Comparison of ENCODE assay signal across 32 cellular contexts in genomic region chr20:3003416-3003815, GRCh38. TPM values are rescaled to one million over a fixed set of nuclear protein-coding genes. Genes with fewer than 3 reads are reported as not detected.
"Had no signal": no experiment of that assay in that cellular context is flagged by ENCODE, and none has a peak within 500 bp of the region (broad histone marks: within the 10 kb centered on the region; RNA-seq: fewer than 3 reads in every experiment).

No MANE protein-coding gene starts in this region.

- H3K4me1 Mint-ChIP-seq: stimulated activated effector memory CD8-positive, alpha-beta T cell treated with anti-CD3 and anti-CD28 coated beads, Interleukin-12 subunit alpha, Interleukin-12 subunit beta, amount 100 ng/mL, for 72 hours; stimulated activated memory B cell treated with anti-CD40 and anti-IgM and Interleukin-4, amounts not matched to agents 10 μg/mL and 1 μg/mL and 100 μg/mL, for 72 hours; stimulated activated naive B cell treated with anti-CD40 and anti-IgM and Interleukin-4, amounts not matched to agents 10 μg/mL and 1 μg/mL and 100 μg/mL, for 72 hours; stimulated activated naive CD8-positive, alpha-beta T cell treated with anti-CD3 and anti-CD28 coated beads, Interleukin-15, amount 100 ng/mL, for 72 hours had no signal

- H3K9me3 ChIP-seq: stomach, suprapubic skin, testis, thoracic aorta, thyroid gland, tibial artery, tibial nerve, transverse colon, upper lobe of left lung, upper lobe of right lung, uterus, vagina had no signal

- ATAC-seq: stimulated activated effector memory CD8-positive, alpha-beta T cell treated with anti-CD3 and anti-CD28 coated beads, Interleukin-12 subunit alpha, Interleukin-12 subunit beta, amount 100 ng/mL, for 72 hours; stimulated activated memory B cell treated with anti-CD40 and anti-IgM and Interleukin-4, amounts not matched to agents 10 μg/mL and 1 μg/mL and 100 μg/mL, for 72 hours; stimulated activated naive B cell treated with anti-CD40 and anti-IgM and Interleukin-4, amounts not matched to agents 10 μg/mL and 1 μg/mL and 100 μg/mL, for 72 hours; stimulated activated naive CD8-positive, alpha-beta T cell treated with anti-CD3 and anti-CD28 coated beads, Interleukin-15, amount 100 ng/mL, for 72 hours; stimulated activated naive CD8-positive, alpha-beta T cell treated with anti-CD3 and anti-CD28 coated beads, Interleukin-15, Interleukin-2, amounts not matched to agents 100 U/mL and 50 U/mL, for 24 hours; upper lobe of right lung had no signal

- H3K4me3 ChIP-seq: stomach, suprapubic skin, testis, thoracic aorta, thyroid gland, tibial artery, tibial nerve, transverse colon, upper lobe of left lung, upper lobe of right lung, uterus, vagina had no signal

- H3K4me3 Mint-ChIP-seq: stimulated activated effector memory CD8-positive, alpha-beta T cell treated with anti-CD3 and anti-CD28 coated beads, Interleukin-12 subunit alpha, Interleukin-12 subunit beta, amount 100 ng/mL, for 72 hours; stimulated activated memory B cell treated with anti-CD40 and anti-IgM and Interleukin-4, amounts not matched to agents 10 μg/mL and 1 μg/mL and 100 μg/mL, for 72 hours; stimulated activated naive B cell treated with anti-CD40 and anti-IgM and Interleukin-4, amounts not matched to agents 10 μg/mL and 1 μg/mL and 100 μg/mL, for 72 hours; stimulated activated naive CD8-positive, alpha-beta T cell treated with anti-CD3 and anti-CD28 coated beads, Interleukin-15, amount 100 ng/mL, for 72 hours; stimulated activated naive CD8-positive, alpha-beta T cell treated with anti-CD3 and anti-CD28 coated beads, Interleukin-15, Interleukin-2, amounts not matched to agents 100 ng/mL and 50 ng/mL, for 24 hours; type B pancreatic cell had no signal

- H3K27ac ChIP-seq: stomach, suprapubic skin, testis, thoracic aorta, thyroid gland, tibial artery, tibial nerve, transverse colon, upper lobe of left lung, upper lobe of right lung, uterus, vagina had no signal

- DNase-seq: stimulated activated CD4-positive, alpha-beta T cell treated with anti-CD3 and anti-CD28 coated beads, Interleukin-2, amount 100 ng/mL, for 48 hours; stimulated activated CD4-positive, alpha-beta T cell treated with anti-CD3 and anti-CD28 coated beads, Interleukin-4, amount 100 ng/mL, for 1 hour; stimulated activated CD4-positive, alpha-beta T cell treated with anti-CD3 and anti-CD28 coated beads, Interleukin-4, amount 100 ng/mL, for 24 hours; stimulated activated CD4-positive, alpha-beta T cell treated with anti-CD3 and anti-CD28 coated beads, Interleukin-4, amount 100 ng/mL, for 4 hours; stimulated activated CD8-positive, alpha-beta memory T cell treated with anti-CD3 and anti-CD28 coated beads, Interleukin-4, amount 100 ng/mL, for 48 hours; stimulated activated naive B cell treated with anti-CD40 and anti-IgM and Interleukin-4, amounts not matched to agents 10 μg/mL and 1 μg/mL and 100 μg/mL, for 72 hours; stimulated activated naive CD4-positive, alpha-beta T cell; stimulated activated naive CD4-positive, alpha-beta T cell treated with Interleukin-2 at 50 U/mL for 16 hours; stimulated activated naive CD8-positive, alpha-beta T cell treated with anti-CD3 and anti-CD28 coated beads, Interleukin-15, amount 100 ng/mL, for 72 hours; stimulated activated naive CD8-positive, alpha-beta T cell treated with anti-CD3 and anti-CD28 coated beads, Interleukin-15, Interleukin-2, amounts not matched to agents 100 U/mL and 50 U/mL, for 24 hours; stomach; substantia nigra; testis; thyroid gland; tibial artery; transverse colon; trophoblast cell; upper lobe of left lung; upper lobe of right lung; uterus had no signal

- H3K9me3 Mint-ChIP-seq: stimulated activated effector memory CD8-positive, alpha-beta T cell treated with anti-CD3 and anti-CD28 coated beads, Interleukin-12 subunit alpha, Interleukin-12 subunit beta, amount 100 ng/mL, for 72 hours; stimulated activated memory B cell treated with anti-CD40 and anti-IgM and Interleukin-4, amounts not matched to agents 10 μg/mL and 1 μg/mL and 100 μg/mL, for 72 hours; stimulated activated naive B cell treated with anti-CD40 and anti-IgM and Interleukin-4, amounts not matched to agents 10 μg/mL and 1 μg/mL and 100 μg/mL, for 72 hours; stimulated activated naive CD8-positive, alpha-beta T cell treated with anti-CD3 and anti-CD28 coated beads, Interleukin-15, amount 100 ng/mL, for 72 hours; stimulated activated naive CD8-positive, alpha-beta T cell treated with anti-CD3 and anti-CD28 coated beads, Interleukin-15, Interleukin-2, amounts not matched to agents 100 ng/mL and 50 ng/mL, for 24 hours; type B pancreatic cell had no signal

- H3K27me3 Mint-ChIP-seq: stimulated activated memory B cell treated with anti-CD40 and anti-IgM and Interleukin-4, amounts not matched to agents 10 μg/mL and 1 μg/mL and 100 μg/mL, for 72 hours; stimulated activated naive B cell treated with anti-CD40 and anti-IgM and Interleukin-4, amounts not matched to agents 10 μg/mL and 1 μg/mL and 100 μg/mL, for 72 hours; stimulated activated naive CD8-positive, alpha-beta T cell treated with anti-CD3 and anti-CD28 coated beads, Interleukin-15, amount 100 ng/mL, for 72 hours; stimulated activated naive CD8-positive, alpha-beta T cell treated with anti-CD3 and anti-CD28 coated beads, Interleukin-15, Interleukin-2, amounts not matched to agents 100 ng/mL and 50 ng/mL, for 24 hours had no signal

- FAIRE-seq: urothelium cell line had no signal

- H3K27me3 ChIP-seq: stomach, suprapubic skin, testis, thyroid gland, tibial artery, tibial nerve, transverse colon, upper lobe of left lung, upper lobe of right lung, uterus, vagina had no signal

- H3K36me3 ChIP-seq: uterus had no signal

- H3K27ac Mint-ChIP-seq: stimulated activated memory B cell treated with anti-CD40 and anti-IgM and Interleukin-4, amounts not matched to agents 10 μg/mL and 1 μg/mL and 100 μg/mL, for 72 hours; stimulated activated naive B cell treated with anti-CD40 and anti-IgM and Interleukin-4, amounts not matched to agents 10 μg/mL and 1 μg/mL and 100 μg/mL, for 72 hours; stimulated activated naive CD8-positive, alpha-beta T cell treated with anti-CD3 and anti-CD28 coated beads, Interleukin-15, amount 100 ng/mL, for 72 hours; stimulated activated naive CD8-positive, alpha-beta T cell treated with anti-CD3 and anti-CD28 coated beads, Interleukin-15, Interleukin-2, amounts not matched to agents 100 ng/mL and 50 ng/mL, for 24 hours; type B pancreatic cell had no signal

- H3K4me1 ChIP-seq: stomach, suprapubic skin, testis, thyroid gland, tibial artery, tibial nerve, transverse colon, upper lobe of left lung, upper lobe of right lung, uterus, vagina had no signal

RNA-seq across cellular contexts. Expression of gene GNRH2, which starts 40.0 kb away (rescaled TPM):
- total RNA-seq: subcutaneous adipose tissue, temporal lobe, testis, thoracic aorta, transverse colon, upper lobe of right lung, urinary bladder, vagina had no signal
- polyA plus RNA-seq: urinary bladder had no signal
